Comparison of ENCODE assay signal across 1 cellular context in the genomic region with DNA sequence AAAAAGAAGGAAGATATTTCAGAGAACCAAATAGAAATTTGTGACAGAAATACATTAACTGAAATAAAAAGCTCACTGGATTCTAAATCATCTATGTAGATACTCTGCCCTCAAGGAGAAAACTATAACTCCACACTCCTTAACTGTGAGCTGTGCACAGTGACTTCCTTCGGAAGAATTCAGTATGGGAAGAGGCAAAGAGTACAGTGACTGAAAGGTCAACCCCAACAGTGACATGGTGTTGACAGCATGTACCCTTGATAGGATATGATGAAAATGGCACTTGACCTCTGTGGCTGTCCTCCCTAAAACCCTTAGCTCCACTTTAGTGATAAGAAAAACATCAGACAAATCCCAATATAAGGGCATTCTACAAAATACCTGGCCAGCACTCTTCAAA.
TF ChIP-seq lines count a peak whose summit lies in the region.

No MANE protein-coding gene starts in this region.

TF ChIP-seq in H1, 55 proteins besides CTCF, POLR2A, EP300 and RAD21 (continued from another document):
- TF ChIP-seq, protein P1, sequence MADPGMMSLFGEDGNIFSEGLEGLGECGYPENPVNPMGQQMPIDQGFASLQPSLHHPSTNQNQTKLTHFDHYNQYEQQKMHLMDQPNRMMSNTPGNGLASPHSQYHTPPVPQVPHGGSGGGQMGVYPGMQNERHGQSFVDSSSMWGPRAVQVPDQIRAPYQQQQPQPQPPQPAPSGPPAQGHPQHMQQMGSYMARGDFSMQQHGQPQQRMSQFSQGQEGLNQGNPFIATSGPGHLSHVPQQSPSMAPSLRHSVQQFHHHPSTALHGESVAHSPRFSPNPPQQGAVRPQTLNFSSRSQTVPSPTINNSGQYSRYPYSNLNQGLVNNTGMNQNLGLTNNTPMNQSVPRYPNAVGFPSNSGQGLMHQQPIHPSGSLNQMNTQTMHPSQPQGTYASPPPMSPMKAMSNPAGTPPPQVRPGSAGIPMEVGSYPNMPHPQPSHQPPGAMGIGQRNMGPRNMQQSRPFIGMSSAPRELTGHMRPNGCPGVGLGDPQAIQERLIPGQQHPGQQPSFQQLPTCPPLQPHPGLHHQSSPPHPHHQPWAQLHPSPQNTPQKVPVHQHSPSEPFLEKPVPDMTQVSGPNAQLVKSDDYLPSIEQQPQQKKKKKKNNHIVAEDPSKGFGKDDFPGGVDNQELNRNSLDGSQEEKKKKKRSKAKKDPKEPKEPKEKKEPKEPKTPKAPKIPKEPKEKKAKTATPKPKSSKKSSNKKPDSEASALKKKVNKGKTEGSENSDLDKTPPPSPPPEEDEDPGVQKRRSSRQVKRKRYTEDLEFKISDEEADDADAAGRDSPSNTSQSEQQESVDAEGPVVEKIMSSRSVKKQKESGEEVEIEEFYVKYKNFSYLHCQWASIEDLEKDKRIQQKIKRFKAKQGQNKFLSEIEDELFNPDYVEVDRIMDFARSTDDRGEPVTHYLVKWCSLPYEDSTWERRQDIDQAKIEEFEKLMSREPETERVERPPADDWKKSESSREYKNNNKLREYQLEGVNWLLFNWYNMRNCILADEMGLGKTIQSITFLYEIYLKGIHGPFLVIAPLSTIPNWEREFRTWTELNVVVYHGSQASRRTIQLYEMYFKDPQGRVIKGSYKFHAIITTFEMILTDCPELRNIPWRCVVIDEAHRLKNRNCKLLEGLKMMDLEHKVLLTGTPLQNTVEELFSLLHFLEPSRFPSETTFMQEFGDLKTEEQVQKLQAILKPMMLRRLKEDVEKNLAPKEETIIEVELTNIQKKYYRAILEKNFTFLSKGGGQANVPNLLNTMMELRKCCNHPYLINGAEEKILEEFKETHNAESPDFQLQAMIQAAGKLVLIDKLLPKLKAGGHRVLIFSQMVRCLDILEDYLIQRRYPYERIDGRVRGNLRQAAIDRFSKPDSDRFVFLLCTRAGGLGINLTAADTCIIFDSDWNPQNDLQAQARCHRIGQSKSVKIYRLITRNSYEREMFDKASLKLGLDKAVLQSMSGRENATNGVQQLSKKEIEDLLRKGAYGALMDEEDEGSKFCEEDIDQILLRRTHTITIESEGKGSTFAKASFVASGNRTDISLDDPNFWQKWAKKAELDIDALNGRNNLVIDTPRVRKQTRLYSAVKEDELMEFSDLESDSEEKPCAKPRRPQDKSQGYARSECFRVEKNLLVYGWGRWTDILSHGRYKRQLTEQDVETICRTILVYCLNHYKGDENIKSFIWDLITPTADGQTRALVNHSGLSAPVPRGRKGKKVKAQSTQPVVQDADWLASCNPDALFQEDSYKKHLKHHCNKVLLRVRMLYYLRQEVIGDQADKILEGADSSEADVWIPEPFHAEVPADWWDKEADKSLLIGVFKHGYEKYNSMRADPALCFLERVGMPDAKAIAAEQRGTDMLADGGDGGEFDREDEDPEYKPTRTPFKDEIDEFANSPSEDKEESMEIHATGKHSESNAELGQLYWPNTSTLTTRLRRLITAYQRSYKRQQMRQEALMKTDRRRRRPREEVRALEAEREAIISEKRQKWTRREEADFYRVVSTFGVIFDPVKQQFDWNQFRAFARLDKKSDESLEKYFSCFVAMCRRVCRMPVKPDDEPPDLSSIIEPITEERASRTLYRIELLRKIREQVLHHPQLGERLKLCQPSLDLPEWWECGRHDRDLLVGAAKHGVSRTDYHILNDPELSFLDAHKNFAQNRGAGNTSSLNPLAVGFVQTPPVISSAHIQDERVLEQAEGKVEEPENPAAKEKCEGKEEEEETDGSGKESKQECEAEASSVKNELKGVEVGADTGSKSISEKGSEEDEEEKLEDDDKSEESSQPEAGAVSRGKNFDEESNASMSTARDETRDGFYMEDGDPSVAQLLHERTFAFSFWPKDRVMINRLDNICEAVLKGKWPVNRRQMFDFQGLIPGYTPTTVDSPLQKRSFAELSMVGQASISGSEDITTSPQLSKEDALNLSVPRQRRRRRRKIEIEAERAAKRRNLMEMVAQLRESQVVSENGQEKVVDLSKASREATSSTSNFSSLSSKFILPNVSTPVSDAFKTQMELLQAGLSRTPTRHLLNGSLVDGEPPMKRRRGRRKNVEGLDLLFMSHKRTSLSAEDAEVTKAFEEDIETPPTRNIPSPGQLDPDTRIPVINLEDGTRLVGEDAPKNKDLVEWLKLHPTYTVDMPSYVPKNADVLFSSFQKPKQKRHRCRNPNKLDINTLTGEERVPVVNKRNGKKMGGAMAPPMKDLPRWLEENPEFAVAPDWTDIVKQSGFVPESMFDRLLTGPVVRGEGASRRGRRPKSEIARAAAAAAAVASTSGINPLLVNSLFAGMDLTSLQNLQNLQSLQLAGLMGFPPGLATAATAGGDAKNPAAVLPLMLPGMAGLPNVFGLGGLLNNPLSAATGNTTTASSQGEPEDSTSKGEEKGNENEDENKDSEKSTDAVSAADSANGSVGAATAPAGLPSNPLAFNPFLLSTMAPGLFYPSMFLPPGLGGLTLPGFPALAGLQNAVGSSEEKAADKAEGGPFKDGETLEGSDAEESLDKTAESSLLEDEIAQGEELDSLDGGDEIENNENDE (IDR thresholded peaks at IDR 0.05; ENCODE audit: insufficient replicate concordance, low read length) = no peak
- TF ChIP-seq BRCA1 (IDR thresholded peaks at IDR 0.05; ENCODE audit: low read depth, low read length) = no peak
